ENCODE assay signal across 15 cellular contexts in genomic region chr6:100455230-100456124, GRCh38. TPM values are rescaled to one million over a fixed set of nuclear protein-coding genes. Genes with fewer than 3 reads are reported as not detected.
A peak's percentile ranks its signal among the peaks of the same experiment; 100 is the strongest.
DNase-seq lines count a peak whose midpoint lies in the region; ATAC-seq and TF ChIP-seq lines count a peak whose summit lies in the region.
"Had no signal": no experiment of that assay in that cellular context is flagged by ENCODE, and none has a peak within 500 bp of the region (broad histone marks: within the 10 kb centered on the region; RNA-seq: fewer than 3 reads in every experiment).

No MANE protein-coding gene starts in this region.

- CTCF ChIA-PET in T-cell (lab: Charles Lee): interaction anchor here in 1 of 2 donors (0.6 kb wide), 1 partner anchor 584 kb away, joined by 4 read pairs; no protein-coding TSS in a partner anchor

- no peak for TF ChIP-seq RAD21 in neural cell (conservative IDR thresholded peaks at IDR 0.05)

- POLR2A ChIA-PET in T-cell (lab: Charles Lee): no interaction called here

- H3K4me3 ChIP-seq in H7 (ENCODE audit: insufficient read depth, low read depth, low read length): peak overlapping the region; percentile 24
- H3K4me3 ChIP-seq in colonic mucosa: peak overlapping the region; percentile 8
- no peak overlapping the region for H3K4me3 ChIP-seq in neural cell (ENCODE audit: low read length)
- no peak overlapping the region for H3K4me3 ChIP-seq in testis
- H3K4me3 ChIP-seq: coronary artery had no signal

- DNase-seq in H7 (peak; percentile 71), colonic mucosa (peak; percentile 66), testis (no peak), Right ventricle myocardium inferior (ENCODE audit: missing footprints) (no peak), T-cell (no peak)
- DNase-seq: DMS79 treated with DMSO at 0.1 percent for 48 hours; NCI-H187; PC-3; stimulated activated CD4-positive, alpha-beta T cell treated with anti-CD3 and anti-CD28 coated beads, Interleukin-15, amount 100 ng/mL, for 24 hours had no signal

- 6 to 9% methylated on average over 29 to 54 of the region's 54 CpGs for WGBS in testis, 2 donors

- peaks cover 0 to 5% (median 2%) of the 10 kb centered on the region in 3 donors for H3K4me1 Mint-ChIP-seq in T-cell

- no peaks in the 10 kb centered on the region for H3F3A ChIP-seq in neural cell (ENCODE audit: insufficient read depth, low read length, poor library complexity, severe bottlenecking)

- H3K36me3 Mint-ChIP-seq in T-cell: no peaks in the 10 kb centered on the region

- peaks cover 44 to 54% of the 10 kb centered on the region in 2 donors for H3K27me3 Mint-ChIP-seq in T-cell
- H3K27me3 Mint-ChIP-seq: stimulated activated memory B cell treated with anti-CD40 and anti-IgM and Interleukin-4, amounts not matched to agents 10 μg/mL and 1 μg/mL and 100 μg/mL, for 72 hours had no signal

- no peak overlapping the region for H2AFZ ChIP-seq in neural cell (ENCODE audit: low read depth, low read length)

- H3K9ac ChIP-seq in ES-I3 (ENCODE audit: low read depth, low read length) (peak overlapping the region; percentile 12; the same call in 1 of the 2 replicates), colonic mucosa (ENCODE audit: low read depth in 2 of 2, low read length in 2 of 2) (no peak overlapping the region), neural cell (ENCODE audit: low read length) (no peak overlapping the region)

- TF ChIP-seq EP300 in neural cell (conservative IDR thresholded peaks at IDR 0.05; ENCODE audit: poor library complexity, severe bottlenecking): no peak

- no peak overlapping the region for H3K27ac ChIP-seq in colonic mucosa
- H3K27ac ChIP-seq in neural cell (ENCODE audit: low read length): no peak overlapping the region
- H3K27ac ChIP-seq in testis: no peak overlapping the region
- H3K27ac ChIP-seq: coronary artery, HL-60 had no signal

- H4K20me1 ChIP-seq in neural cell (ENCODE audit: insufficient read depth): no peaks in the 10 kb centered on the region

- no peak for TF ChIP-seq POLR2A in testis (IDR thresholded peaks at IDR 0.05)

- no peaks in the 10 kb centered on the region for H3K9me3 ChIP-seq in ES-I3 (ENCODE audit: control insufficient read depth, insufficient read depth, low read length)
- H3K9me3 ChIP-seq in colonic mucosa: no peaks in the 10 kb centered on the region
- H3K9me3 ChIP-seq in neural cell (ENCODE audit: low read length): no peaks in the 10 kb centered on the region
- no peaks in the 10 kb centered on the region for H3K9me3 ChIP-seq in testis

- H3K27me3 ChIP-seq in H7 (ENCODE audit: control insufficient read depth, insufficient read depth, low read length) (peaks cover 100% of the 10 kb centered on the region), colonic mucosa (peaks cover 77% of the 10 kb centered on the region), neural cell (ENCODE audit: insufficient read depth, low read depth, low read length) (peaks cover 100% of the 10 kb centered on the region), testis (peaks cover 6% of the 10 kb centered on the region)

- intact Hi-C loops in colonic mucosa (cut with DNase I) (no loop called here), testis (cut with DNase I; ENCODE audit: low total_unique reads) (no loop called here), Right ventricle myocardium inferior (cut with DNase I) (no loop called here)

- 0 out of 2 replicates have a peak, but pooled peaks cover 6% of the 10 kb centered on the region for H3K4me1 ChIP-seq in ES-I3 (ENCODE audit: insufficient read depth, low read length)
- H3K4me1 ChIP-seq in colonic mucosa: no peaks in the 10 kb centered on the region
- H3K4me1 ChIP-seq in testis: no peaks in the 10 kb centered on the region

- H3K36me3 ChIP-seq in ES-I3 (ENCODE audit: insufficient read depth, low read length) (no peaks in the 10 kb centered on the region), H7 (replicated peaks; ENCODE audit: control insufficient read depth, insufficient read depth, low read length) (no peaks in the 10 kb centered on the region), colonic mucosa (no peaks in the 10 kb centered on the region), neural cell (ENCODE audit: insufficient read depth, low read length) (no peaks in the 10 kb centered on the region), testis (ENCODE audit: low read depth, missing control alignments) (no peaks in the 10 kb centered on the region)

- H3K4me2 ChIP-seq in neural cell (ENCODE audit: low read length): no peak overlapping the region

- no peak overlapping the region for H3K4me3 Mint-ChIP-seq in T-cell
- H3K4me3 Mint-ChIP-seq: stimulated activated memory B cell treated with anti-CD40 and anti-IgM and Interleukin-4, amounts not matched to agents 10 μg/mL and 1 μg/mL and 100 μg/mL, for 72 hours had no signal

- ATAC-seq in GM21576 (IDR thresholded peaks at IDR 0.05; ENCODE audit: unreplicated experiment) (no peak), Right ventricle myocardium inferior (no peak), T-cell (replicated peaks in 1 of 4) (no peak)
- ATAC-seq: PC-3; stimulated activated memory B cell treated with anti-CD40 and anti-IgM and Interleukin-4, amounts not matched to agents 10 μg/mL and 1 μg/mL and 100 μg/mL, for 72 hours had no signal

- H3K9me2 ChIP-seq in neural cell (ENCODE audit: insufficient read depth, low read length): no peaks in the 10 kb centered on the region

- H3K79me2 ChIP-seq in neural cell (replicated peaks; ENCODE audit: insufficient read depth, low read length): no peaks in the 10 kb centered on the region

- H3K27ac Mint-ChIP-seq in T-cell: peak overlapping the region in 1 of 2 donors; percentile 32
- H3K27ac Mint-ChIP-seq: stimulated activated memory B cell treated with anti-CD40 and anti-IgM and Interleukin-4, amounts not matched to agents 10 μg/mL and 1 μg/mL and 100 μg/mL, for 72 hours had no signal

- H3K9me3 Mint-ChIP-seq in T-cell: peaks cover 0 to 18% (median 5%) of the 10 kb centered on the region in 3 donors

- TF ChIP-seq CTCF in colonic mucosa (IDR thresholded peaks at IDR 0.05): no peak
- no peak for TF ChIP-seq CTCF in neural cell (IDR thresholded peaks at IDR 0.05; ENCODE audit: poor library complexity, severe bottlenecking)
- TF ChIP-seq CTCF in testis (IDR thresholded peaks at IDR 0.05): no peak

TF ChIP-seq in neural cell, 6 proteins besides CTCF, POLR2A, EP300 and RAD21:
- TF ChIP-seq SMC3 (conservative IDR thresholded peaks at IDR 0.05; ENCODE audit: poor library complexity) (no peak), POLR2AphosphoS5 (IDR thresholded peaks at IDR 0.05) (no peak), REST (IDR thresholded peaks at IDR 0.05; ENCODE audit: borderline replicate concordance) (no peak), EZH2 (IDR thresholded peaks at IDR 0.05; ENCODE audit: borderline replicate concordance, insufficient read depth, low read length, poor library complexity, severe bottlenecking) (peak; percentile 98), MXI1 (conservative IDR thresholded peaks at IDR 0.05; ENCODE audit: poor library complexity, severe bottlenecking) (no peak), TAF1 (IDR thresholded peaks at IDR 0.05; ENCODE audit: low read depth) (no peak)

RNA-seq across cellular contexts. Expression of gene SIM1, which starts 9.2 kb away (rescaled TPM):
- 0.03 TPM in 1 of 2 replicates, not detected in the other for total RNA-seq in H7 (2014; rRNA removed; shearing (Covaris generic))
- total RNA-seq in colonic mucosa (under 1 TPM in 1 of 2 donors, not detected in 1; 0.16 TPM), testis (1 to 10 TPM in 1 of 2 donors, under 1 TPM in 1; 0.43 to 1.5 TPM), Right ventricle myocardium inferior (not detected), T-cell (not detected)
- polyA plus RNA-seq in neural cell (not detected in 2 replicates), testis (ENCODE audit: insufficient read depth, low read depth, low replicate concordance) (0.88 TPM)
- polyA minus RNA-seq in neural cell: not detected in 2 replicates
- total RNA-seq: PC-3 had no signal

Comparison
In these comparisons a context has a peak if more than half of its experiments do, and no peak if none do; other contexts are left out.
1. DNase-seq: peak in H7 (single experiment) and colonic mucosa (single experiment); none in testis (single experiment), Right ventricle myocardium inferior (single experiment) and T-cell (0 of 34).
2. H3K4me3 ChIP-seq: peak in H7 (single experiment) and colonic mucosa (single experiment); none in neural cell (single experiment) and testis (0 of 2).